ENCODE assay signal across 22 cellular contexts in genomic region chr3:46542801-46543201, GRCh38. TPM values are rescaled to one million over a fixed set of nuclear protein-coding genes. Genes with fewer than 3 reads are reported as not detected.
DNase-seq lines count a peak whose midpoint lies in the region; ATAC-seq and TF ChIP-seq lines count a peak whose summit lies in the region.
"Had no signal": no experiment of that assay in that cellular context is flagged by ENCODE, and none has a peak within 500 bp of the region (broad histone marks: within the 10 kb centered on the region; RNA-seq: fewer than 3 reads in every experiment).

No MANE protein-coding gene starts in this region.

- H3K4me1 ChIP-seq in heart right ventricle (peaks cover 0 to 28% (median 10%) of the 10 kb centered on the region in 9 donors), SK-N-SH (ENCODE audit: control insufficient read depth in 1 of 2, insufficient read depth in 2 of 2, low read depth in 1 of 2, low read length in 1 of 2) (peaks cover 0 to 3% of the 10 kb centered on the region in 2 experiments; a peak in 1 of 4 replicates), mesendoderm (ENCODE audit: control insufficient read depth, low read depth, low read length) (peaks cover 5% of the 10 kb centered on the region)
- H3K4me1 ChIP-seq in effector memory CD4-positive, alpha-beta T cell (ENCODE audit: control insufficient read depth, insufficient read depth, low read length, poor library complexity, severe bottlenecking), result peaks cover 33% of the 10 kb centered on the region
- H3K4me1 ChIP-seq: Caco-2, prostate gland had no signal

- no peak overlapping the region for H4K8ac ChIP-seq in mesendoderm (ENCODE audit: low read depth, low read length)

- H3K23ac ChIP-seq in mesendoderm (ENCODE audit: low read length), result no peak overlapping the region

- no peak overlapping the region for H2AK5ac ChIP-seq in mesendoderm (ENCODE audit: low read length)

- DNase-seq in heart right ventricle (no peak), cardiac septum (ENCODE audit: low spot score) (no peak), SK-N-SH (no peak), mesendoderm (no peak), COR-L47 (lab: John Stamatoyannopoulos, UW) (no peak)
- no peak for DNase-seq in effector memory CD4-positive, alpha-beta T cell
- DNase-seq: activated CD4-positive, alpha-beta T cell treated with anti-CD3 and anti-CD28 coated beads, Interleukin-2, amount 50 U/mL, for 48 hours; aorta; Caco-2; cortex of kidney; head of caudate nucleus; MV-4-11; naive B cell; NCI-H2107; stimulated activated CD4-positive, alpha-beta T cell treated with anti-CD3 and anti-CD28 coated beads, Interleukin-2, amount 100 ng/mL, for 24 hours; stimulated activated CD8-positive, alpha-beta memory T cell treated with anti-CD3 and anti-CD28 coated beads, Interleukin-4, amount 100 ng/mL, for 48 hours; T1000 had no signal

- H3K27ac ChIP-seq in heart right ventricle, result peak overlapping the region in 1 of 10 donors; percentile 30
- H3K27ac ChIP-seq in SK-N-SH (ENCODE audit: low read depth in 2 of 2, low read length in 1 of 2), result no peak overlapping the region
- no peak overlapping the region for H3K27ac ChIP-seq in mesendoderm (ENCODE audit: low read depth, low read length)
- no peak overlapping the region for H3K27ac ChIP-seq in effector memory CD4-positive, alpha-beta T cell (ENCODE audit: insufficient read depth, low read length, poor library complexity, severe bottlenecking)
- H3K27ac ChIP-seq: prostate gland, thoracic aorta had no signal

- H2AFZ ChIP-seq in SK-N-SH (ENCODE audit: low read depth), result peak overlapping the region; percentile 40; the same call in 1 of the 2 replicates

- TF ChIP-seq EP300 in SK-N-SH (IDR thresholded peaks at IDR 0.05; ENCODE audit: borderline replicate concordance in 1 of 2, low read depth in 1 of 2, low read length in 1 of 2), result no peak

- no peaks in the 10 kb centered on the region for H4K20me1 ChIP-seq in SK-N-SH (ENCODE audit: insufficient read depth)

- TF ChIP-seq RAD21 in SK-N-SH (IDR thresholded peaks at IDR 0.05; ENCODE audit: low read length), result no peak

- no peaks in the 10 kb centered on the region for H3F3A ChIP-seq in SK-N-SH (replicated peaks; ENCODE audit: insufficient read depth)

- H3K4me3 ChIP-seq in heart right ventricle, result no peak overlapping the region
- H3K4me3 ChIP-seq in SK-N-SH (ENCODE audit: low read depth in 2 of 2, low read length in 1 of 2), result no peak overlapping the region
- no peak overlapping the region for H3K4me3 ChIP-seq in mesendoderm (ENCODE audit: low read length)
- no peak overlapping the region for H3K4me3 ChIP-seq in effector memory CD4-positive, alpha-beta T cell (ENCODE audit: insufficient read depth, low read depth, low read length, poor library complexity, severe bottlenecking)
- H3K4me3 ChIP-seq: prostate gland, thoracic aorta had no signal

- H3K79me1 ChIP-seq in mesendoderm (ENCODE audit: low read length), result no peaks in the 10 kb centered on the region

- no peak for TF ChIP-seq CTCF in heart right ventricle (IDR thresholded peaks at IDR 0.05)
- TF ChIP-seq CTCF in SK-N-SH (IDR thresholded peaks at IDR 0.05), result no peak

- POLR2A ChIA-PET in SK-N-SH (lab: Yijun Ruan, JAX), result no interaction called here

- H3K4ac ChIP-seq in mesendoderm (ENCODE audit: low read depth, low read length), result peak overlapping the region; percentile 20

- H3K4me2 ChIP-seq in SK-N-SH, result no peak overlapping the region
- no peak overlapping the region for H3K4me2 ChIP-seq in mesendoderm (ENCODE audit: low read length)

- 76 to 82% methylated on average over 5 of the region's 5 CpGs for WGBS in heart right ventricle, 2 donors
- WGBS in SK-N-SH (ENCODE audit: low lambda C conversion rate), result 82% methylated on average over 4 of the region's 5 CpGs
- no CpG with 5 or more reads among the region's 5 CpGs for WGBS in mesendoderm (ENCODE audit: extremely low coverage, insufficient coverage, low lambda C conversion rate)

- intact Hi-C loops in heart right ventricle (cut with DNase I), result no loop called here
- intact Hi-C loops in cardiac septum (cut with DNase I), result no loop called here

- H3K79me2 ChIP-seq in SK-N-SH (ENCODE audit: insufficient read depth) (no peaks in the 10 kb centered on the region), mesendoderm (ENCODE audit: control insufficient read depth, insufficient read depth, low read length) (no peaks in the 10 kb centered on the region)

- H3K9me3 ChIP-seq in heart right ventricle (no peaks in the 10 kb centered on the region), SK-N-SH (no peaks in the 10 kb centered on the region)
- no peaks in the 10 kb centered on the region for H3K9me3 ChIP-seq in effector memory CD4-positive, alpha-beta T cell (ENCODE audit: control insufficient read depth, low read length)
- H3K9me3 ChIP-seq: Caco-2, prostate gland, thoracic aorta had no signal

- H2BK15ac ChIP-seq in mesendoderm (replicated peaks; ENCODE audit: low read depth), result no peak overlapping the region

- H3K18ac ChIP-seq in mesendoderm (ENCODE audit: low read length), result no peak overlapping the region

- no peak overlapping the region for H4K5ac ChIP-seq in mesendoderm (ENCODE audit: low read length)

- no peak overlapping the region for H3K9ac ChIP-seq in SK-N-SH
- H3K9ac ChIP-seq in mesendoderm (ENCODE audit: low read length), result no peak overlapping the region

- H3K56ac ChIP-seq in mesendoderm (ENCODE audit: low read length), result peak overlapping the region; percentile 76

- ATAC-seq in heart right ventricle (peak in 5 of 8 donors; percentile 20 to 43 (median 35)), HG02885 (IDR thresholded peaks at IDR 0.05; ENCODE audit: poor library complexity, unreplicated experiment) (no peak), GM21528 (IDR thresholded peaks at IDR 0.05; ENCODE audit: low FRiP score, unreplicated experiment) (no peak)

- no peaks in the 10 kb centered on the region for H3K27me3 ChIP-seq in heart right ventricle
- H3K27me3 ChIP-seq in SK-N-SH (ENCODE audit: insufficient read depth), result no peaks in the 10 kb centered on the region; the same call in 1 of the 2 replicates
- no peaks in the 10 kb centered on the region for H3K27me3 ChIP-seq in mesendoderm (ENCODE audit: insufficient read depth, low read length, poor library complexity)
- H3K27me3 ChIP-seq in effector memory CD4-positive, alpha-beta T cell (replicated peaks; ENCODE audit: control insufficient read depth, insufficient read depth, low read length, poor library complexity, severe bottlenecking), result no peaks in the 10 kb centered on the region

- H3K36me3 ChIP-seq in heart right ventricle, result peaks cover 0 to 41% (median 0%) of the 10 kb centered on the region in 9 donors
- H3K36me3 ChIP-seq in SK-N-SH (replicated peaks in 1 of 2; ENCODE audit: control insufficient read depth in 1 of 2, insufficient read depth in 2 of 2, low read length in 1 of 2), result no peaks in the 10 kb centered on the region
- no peaks in the 10 kb centered on the region for H3K36me3 ChIP-seq in mesendoderm (ENCODE audit: control insufficient read depth, insufficient read depth, low read length)
- no peaks in the 10 kb centered on the region for H3K36me3 ChIP-seq in effector memory CD4-positive, alpha-beta T cell (ENCODE audit: control insufficient read depth, insufficient read depth, low read length)
- H3K36me3 ChIP-seq: prostate gland, thoracic aorta had no signal

- H2BK120ac ChIP-seq in mesendoderm (ENCODE audit: low read depth, low read length), result no peak overlapping the region

- H3K9me2 ChIP-seq in SK-N-SH, result no peaks in the 10 kb centered on the region

- H2BK5ac ChIP-seq in mesendoderm (ENCODE audit: low read length), result no peak overlapping the region

- CTCF ChIA-PET in SK-N-SH (lab: Yijun Ruan, JAX), result interaction anchor here (0.9 to 6.0 kb wide), 3 partner anchors 11 to 54 kb away, joined by 4 to 50 read pairs (median 7); no protein-coding TSS in a partner anchor

TF ChIP-seq in SK-N-SH, 30 proteins besides CTCF, POLR2A, EP300 and RAD21:
- no peak for TF ChIP-seq GATA2 (CRISPR knock-in tag; IDR thresholded peaks at IDR 0.05)

RNA-seq across cellular contexts. Expression of gene LRRC2, which starts 23.3 kb away (rescaled TPM):
- total RNA-seq in heart right ventricle, result 100 to 1,000 TPM; 103 to 163 (median 128) TPM
- 10 to 100 TPM; 10.7 to 49.8 TPM for polyA plus RNA-seq in heart right ventricle
- 70.6 TPM for total RNA-seq in cardiac septum
- polyA plus RNA-seq in SK-N-SH (2012; rRNA removed), result 0.13 and 0.23 TPM in 2 replicates
- polyA plus RNA-seq in SK-N-SH (2012; cell fraction: cytosol; rRNA removed), result 0.24 and 0.27 TPM in 2 replicates
- 0.15 and 0.26 TPM in 2 replicates for polyA plus RNA-seq in SK-N-SH (2012; cell fraction: nucleus; rRNA removed)
- polyA plus RNA-seq in mesendoderm (2013, experiment 1 of 2), result 3.4 TPM
- 3.4 TPM for polyA plus RNA-seq in mesendoderm (2013, experiment 2 of 2)

RNA-seq across cellular contexts. Expression of gene RTP3, which starts 45.0 kb away (rescaled TPM):
- not detected for total RNA-seq in heart right ventricle
- not detected for polyA plus RNA-seq in heart right ventricle
- total RNA-seq in cardiac septum, result not detected
- not detected in 2 replicates for polyA plus RNA-seq in SK-N-SH (2012; rRNA removed)
- not detected in 2 replicates for polyA plus RNA-seq in SK-N-SH (2012; cell fraction: cytosol; rRNA removed)
- polyA plus RNA-seq in SK-N-SH (2012; cell fraction: nucleus; rRNA removed), result not detected in 2 replicates
- polyA plus RNA-seq in mesendoderm (2013, experiment 1 of 2), result 0.10 TPM
- polyA plus RNA-seq in mesendoderm (2013, experiment 2 of 2), result 0.11 TPM
- total RNA-seq: aorta, Caco-2, thoracic aorta had no signal
- polyA plus RNA-seq: aorta, esophagus had no signal

Comparison
In these comparisons a context has a peak if more than half of its experiments do, and no peak if none do; other contexts are left out.
1. ATAC-seq: peak in heart right ventricle (5 of 8); none in HG02885 (single experiment) and GM21528 (single experiment).